1 cellular context compared by ENCODE assay signal in the genomic region with DNA sequence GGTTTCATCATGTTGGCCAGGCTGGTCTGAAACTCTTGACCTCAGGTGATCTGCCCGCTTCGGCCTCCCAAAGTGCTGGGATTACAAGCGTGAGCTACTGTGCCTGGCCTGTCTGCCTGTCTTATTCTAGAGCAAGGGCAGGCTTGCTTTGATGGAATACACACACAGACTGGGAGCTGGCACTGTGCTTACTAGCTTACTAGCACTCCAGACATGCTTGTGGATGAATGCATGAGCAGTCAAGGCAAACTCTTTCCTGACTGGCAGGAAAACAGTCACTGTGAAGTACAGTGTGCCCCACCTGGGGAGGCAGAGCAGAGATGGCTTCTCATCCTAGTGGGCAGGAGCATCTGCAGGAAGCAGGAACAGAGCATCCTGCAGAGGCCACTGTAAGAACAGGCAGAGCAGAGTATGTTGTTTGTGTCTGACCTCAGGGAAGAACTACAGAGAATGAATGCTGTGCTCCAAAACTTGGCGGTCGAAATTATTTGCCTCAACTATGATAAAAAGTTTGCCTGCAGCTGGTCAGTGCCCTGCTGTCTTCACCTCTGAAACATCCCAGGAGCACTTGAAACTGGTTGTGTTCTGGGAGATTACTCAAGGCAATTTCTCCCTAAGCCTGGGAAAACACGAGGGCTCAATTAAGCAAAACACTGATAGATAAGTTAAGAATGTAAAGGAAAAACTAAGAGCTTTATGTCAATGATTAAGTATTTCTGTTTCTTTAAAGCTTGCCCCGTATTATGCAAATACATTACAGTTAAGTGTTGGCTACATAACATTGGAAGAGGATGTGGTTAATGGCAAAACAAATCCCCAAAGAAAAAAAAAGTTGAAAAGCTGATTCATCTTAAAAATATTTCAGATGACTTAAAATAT.
TF ChIP-seq lines count a peak whose summit lies in the region.

No MANE protein-coding gene starts in this region.

TF ChIP-seq in SK-N-SH, 30 proteins besides CTCF, POLR2A, EP300 and RAD21 (continued from another document):
- no peak for TF ChIP-seq ZBTB33 (IDR thresholded peaks at IDR 0.05; ENCODE audit: borderline replicate concordance, low read depth)
- peak; percentile 40; the same call in 1 of the 2 replicates for TF ChIP-seq MAX (IDR thresholded peaks at IDR 0.05; ENCODE audit: low read depth)
- TF ChIP-seq TCF12 (IDR thresholded peaks at IDR 0.05) = peak; percentile 82
- no peak for TF ChIP-seq USF2 (IDR thresholded peaks at IDR 0.05; ENCODE audit: borderline replicate concordance, low read depth, low read length)
- TF ChIP-seq SMC3 (IDR thresholded peaks at IDR 0.05; ENCODE audit: low read depth, low read length) = peak; percentile 54
- peak; percentile 22; the same call in 1 of the 2 replicates for TF ChIP-seq NFIC (IDR thresholded peaks at IDR 0.05; ENCODE audit: borderline replicate concordance)
- TF ChIP-seq REST (IDR thresholded peaks at IDR 0.05; ENCODE audit: low read depth, low read length) = no peak
- TF ChIP-seq GABPA (IDR thresholded peaks at IDR 0.05; ENCODE audit: low read depth) = no peak
- TF ChIP-seq ELF1 (IDR thresholded peaks at IDR 0.05) = no peak
- no peak for TF ChIP-seq YY1 (IDR thresholded peaks at IDR 0.05; ENCODE audit: low read depth)
- no peak for TF ChIP-seq TEAD4 (IDR thresholded peaks at IDR 0.05; ENCODE audit: borderline replicate concordance, insufficient read depth)
